15 cellular contexts compared by ENCODE assay signal in genomic region chr6:107653861-107654394, GRCh38.
DNase-seq lines count a peak whose midpoint lies in the region; ATAC-seq, FAIRE-seq and TF ChIP-seq lines count a peak whose summit lies in the region.
"Had no signal": no experiment of that assay in that cellular context is flagged by ENCODE, and none has a peak within 500 bp of the region (broad histone marks: within the 10 kb centered on the region; RNA-seq: fewer than 3 reads in every experiment).

No MANE protein-coding gene starts in this region.

- H3K4me1 ChIP-seq in heart left ventricle (peaks cover 0 to 51% (median 22%) of the 10 kb centered on the region in 12 donors), subcutaneous abdominal adipose tissue (ENCODE audit: control insufficient read depth in 5 of 5, insufficient read depth in 5 of 5, low read length in 5 of 5) (peaks cover 0 to 30% (median 28%) of the 10 kb centered on the region in 5 donors), kidney (ENCODE audit: control insufficient read depth in 1 of 2, insufficient read depth in 1 of 2, low read depth in 1 of 2, low read length in 2 of 2) (no peaks in the 10 kb centered on the region), osteoblast (ENCODE audit: insufficient read depth, low read length) (peaks cover 32% of the 10 kb centered on the region)

- no peaks in the 10 kb centered on the region for H3K79me2 ChIP-seq in osteoblast (ENCODE audit: insufficient read depth, low read length)

- no peak for TF ChIP-seq CTCF in heart left ventricle (IDR thresholded peaks at IDR 0.05)
- TF ChIP-seq CTCF in kidney (IDR thresholded peaks at IDR 0.05; ENCODE audit: borderline replicate concordance, extremely low read depth, insufficient read depth): no peak
- TF ChIP-seq CTCF in osteoblast (IDR thresholded peaks at IDR 0.05; ENCODE audit: extremely low read depth, low read depth, low read length): no peak

- no peak for FAIRE-seq in kidney (lab: Jason Lieb, UNC)

- H3K4me3 ChIP-seq in heart left ventricle (no peak overlapping the region), SK-N-MC (no peak overlapping the region), subcutaneous abdominal adipose tissue (ENCODE audit: low read depth in 1 of 5, low read length in 5 of 5) (no peak overlapping the region), kidney (ENCODE audit: low read length in 2 of 2) (no peak overlapping the region), osteoblast (ENCODE audit: insufficient read depth, low read length) (no peak overlapping the region)
- H3K4me3 ChIP-seq: Peyer's patch had no signal

- H3K27ac ChIP-seq in heart left ventricle (peak overlapping the region in 8 of 12 donors; percentile 8 to 74 (median 54)), SK-N-MC (peak overlapping the region; percentile 45; the same call in 1 of the 2 replicates), subcutaneous abdominal adipose tissue (ENCODE audit: low read depth, low read length) (peak overlapping the region; percentile 52), kidney (ENCODE audit: low read depth in 2 of 2, low read length in 2 of 2) (no peak overlapping the region), osteoblast (ENCODE audit: low read depth, low read length) (no peak overlapping the region)
- H3K27ac ChIP-seq: Peyer's patch had no signal

- H4K20me1 ChIP-seq in osteoblast (ENCODE audit: insufficient read depth, low read length): no peaks in the 10 kb centered on the region

- H3K36me3 ChIP-seq in heart left ventricle: peaks cover 0 to 8% (median 0%) of the 10 kb centered on the region in 9 donors
- no peaks in the 10 kb centered on the region; the same call in 1 of the 2 replicates for H3K36me3 ChIP-seq in SK-N-MC (ENCODE audit: insufficient read depth, low read length)
- H3K36me3 ChIP-seq in subcutaneous abdominal adipose tissue (ENCODE audit: control insufficient read depth in 5 of 5, insufficient read depth in 5 of 5, low read length in 5 of 5): peaks cover 0 to under 1% (median 0%) of the 10 kb centered on the region in 5 donors
- H3K36me3 ChIP-seq in kidney (ENCODE audit: control insufficient read depth in 1 of 2, insufficient read depth in 2 of 2, low read length in 2 of 2): no peaks in the 10 kb centered on the region
- H3K36me3 ChIP-seq in osteoblast (ENCODE audit: insufficient read depth, low read length): no peaks in the 10 kb centered on the region
- H3K36me3 ChIP-seq: Peyer's patch had no signal

- 81 to 96% (median 91%) methylated on average over 3 of the region's 3 CpGs for WGBS in heart left ventricle, 4 donors

- no peak for DNase-seq in heart left ventricle
- no peak for DNase-seq in left ventricle myocardium superior
- no peak for DNase-seq in SK-N-MC (ENCODE audit: low read depth, low spot score)
- no peak for DNase-seq in left colon
- no peak for DNase-seq in kidney
- no peak for DNase-seq in osteoblast (ENCODE audit: insufficient read length, low spot score, missing footprints)
- DNase-seq: 8988T; CD4-positive, alpha-beta memory T cell; GOT3; MV-4-11; NCI-H446; Peyer's patch had no signal

- H3K9me3 ChIP-seq in heart left ventricle (peaks cover 0 to 7% (median 0%) of the 10 kb centered on the region in 12 donors), SK-N-MC (ENCODE audit: low read depth, low read length) (no peaks in the 10 kb centered on the region), subcutaneous abdominal adipose tissue (ENCODE audit: control insufficient read depth in 5 of 5, low read length in 5 of 5) (peaks cover 0 to 2% (median 0%) of the 10 kb centered on the region in 5 donors), kidney (ENCODE audit: control insufficient read depth in 1 of 2, low read length in 2 of 2) (no peaks in the 10 kb centered on the region), osteoblast (ENCODE audit: low read depth, low read length) (no peaks in the 10 kb centered on the region)
- H3K9me3 ChIP-seq: Peyer's patch, SK-N-SH had no signal

- no peak overlapping the region for H2AFZ ChIP-seq in osteoblast (ENCODE audit: low read length)

- H3K27me3 ChIP-seq in heart left ventricle (no peaks in the 10 kb centered on the region), subcutaneous abdominal adipose tissue (ENCODE audit: control insufficient read depth in 5 of 5, insufficient read depth in 4 of 5, low read length in 5 of 5) (no peaks in the 10 kb centered on the region), osteoblast (ENCODE audit: insufficient read depth, low read length) (no peaks in the 10 kb centered on the region)
- H3K27me3 ChIP-seq: Peyer's patch had no signal

- H3K4me2 ChIP-seq in osteoblast (ENCODE audit: insufficient read depth, low read length): no peak overlapping the region
- H3K4me2 ChIP-seq: SK-N-SH had no signal

- no peak for TF ChIP-seq POLR2A in heart left ventricle (IDR thresholded peaks at IDR 0.05)

- H3K9ac ChIP-seq in SK-N-MC (ENCODE audit: insufficient read length) (no peak overlapping the region), subcutaneous abdominal adipose tissue (ENCODE audit: low read length in 5 of 5) (no peak overlapping the region), kidney (ENCODE audit: low read length in 2 of 2) (no peak overlapping the region)
- H3K9ac ChIP-seq: SK-N-SH had no signal

- ATAC-seq in heart left ventricle (no peak), left ventricle myocardium superior (no peak), left colon (peak; percentile 69), HG03175 (IDR thresholded peaks at IDR 0.05; ENCODE audit: unreplicated experiment) (no peak)

- intact Hi-C loops in heart left ventricle (cut with DNase I) (loop anchor here in 4 of 10 donors (10.0 kb wide), 3 partner anchors 159 to 199 kb away; partner anchors contain the start of genes SOBP (in 3 of the 4) and PDSS2 (in 1 of the 4)), left ventricle myocardium superior (cut with micrococcal nuclease) (no loop called here), left colon (cut with DNase I, micrococcal nuclease) (no loop called here), kidney (cut with DNase I) (no loop called here)

Comparison
In these comparisons a context has a peak if more than half of its experiments do, and no peak if none do; other contexts are left out.
1. H3K27ac ChIP-seq: peak in heart left ventricle (8 of 12), SK-N-MC (single experiment) and subcutaneous abdominal adipose tissue (single experiment); none in kidney (0 of 2) and osteoblast (single experiment).